In the genomic region with DNA sequence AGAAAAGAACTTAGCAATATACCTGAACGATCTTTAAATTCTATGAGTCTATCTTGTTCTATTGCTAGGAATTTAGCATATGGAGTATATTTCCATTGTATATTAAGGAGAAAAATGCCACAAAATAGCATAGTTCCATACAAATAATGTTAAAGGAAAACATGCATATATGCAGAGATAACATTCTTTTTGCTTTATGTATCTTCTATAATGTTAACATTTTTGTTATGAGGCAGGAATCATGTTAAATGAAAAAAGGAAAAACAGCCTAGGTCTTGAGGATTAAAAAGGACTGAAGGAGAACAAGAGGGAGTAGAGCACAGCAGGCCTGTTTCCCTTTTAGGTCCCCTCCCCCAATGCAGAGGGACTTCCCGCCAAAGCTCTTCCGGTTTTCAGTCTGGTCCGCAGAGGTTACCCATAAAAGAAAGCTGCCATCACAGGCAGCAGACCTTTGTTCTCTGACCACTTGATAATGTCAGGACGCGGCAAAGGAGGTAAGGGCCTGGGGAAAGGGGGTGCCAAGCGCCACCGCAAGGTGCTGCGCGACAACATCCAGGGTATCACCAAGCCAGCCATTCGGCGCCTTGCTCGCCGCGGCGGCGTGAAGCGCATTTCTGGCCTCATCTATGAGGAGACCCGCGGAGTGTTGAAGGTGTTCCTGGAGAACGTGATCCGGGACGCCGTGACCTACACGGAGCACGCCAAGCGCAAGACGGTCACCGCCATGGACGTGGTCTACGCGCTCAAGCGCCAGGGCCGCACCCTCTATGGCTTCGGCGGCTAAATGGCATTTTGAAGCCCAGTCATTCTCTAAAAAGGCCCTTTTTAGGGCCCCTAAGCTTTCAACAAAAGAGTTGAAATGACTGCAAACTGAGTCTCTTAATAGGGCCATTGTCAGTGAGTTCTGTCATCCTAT, we compare ENCODE assay signal across 8 cellular contexts.
A peak's percentile ranks its signal among the peaks of the same experiment; 100 is the strongest.
DNase-seq lines count a peak whose midpoint lies in the region; ATAC-seq lines count a peak whose summit lies in the region.

No MANE protein-coding gene starts in this region.

- H3K36me3 ChIP-seq in ES-I3 (ENCODE audit: insufficient read depth, low read length) (no peaks in the 10 kb centered on the region), MG63 (no peaks in the 10 kb centered on the region; the same call in 1 of the 2 replicates), endocrine pancreas (ENCODE audit: control insufficient read depth, insufficient read depth, low read length) (no peaks in the 10 kb centered on the region)

- DNase-seq in MG63 (peak; percentile 69), stromal cell of bone marrow (ENCODE audit: low read depth) (peak; percentile 16), SHP77 treated with DMSO at 0.1 percent for 48 hours (lab: John Stamatoyannopoulos, UW) (no peak)
- peak; percentile 43 to 75 for DNase-seq in activated CD4-positive, alpha-beta T cell treated with anti-CD3 and anti-CD28 coated beads, Interleukin-2, amount 50 U/mL, for 24 hours (ENCODE audit: low read depth in 1 of 2, low spot score in 1 of 2)

- H3K4me3 ChIP-seq in MG63: peak overlapping the region; percentile 65
- peak overlapping the region; percentile 22 for H3K4me3 ChIP-seq in endocrine pancreas (ENCODE audit: control insufficient read depth, insufficient read depth, low read length)
- H3K4me3 ChIP-seq in mononuclear cell (ENCODE audit: low read length): peak overlapping the region; percentile 81

- ATAC-seq in GM21723 (IDR thresholded peaks at IDR 0.05; ENCODE audit: unreplicated experiment): peak; percentile 63

- H3K9ac ChIP-seq in ES-I3 (ENCODE audit: low read depth, low read length) (peak overlapping the region; percentile 61), endocrine pancreas (ENCODE audit: control insufficient read depth, insufficient read depth, low read length) (no peak overlapping the region)

- H3K9me3 ChIP-seq in ES-I3 (ENCODE audit: control insufficient read depth, insufficient read depth, low read length) (no peaks in the 10 kb centered on the region), MG63 (no peaks in the 10 kb centered on the region), endocrine pancreas (ENCODE audit: control insufficient read depth, low read length) (no peaks in the 10 kb centered on the region), mononuclear cell (ENCODE audit: low read depth, low read length) (no peaks in the 10 kb centered on the region)

- H3K27me3 ChIP-seq in MG63: no peaks in the 10 kb centered on the region
- H3K27me3 ChIP-seq in endocrine pancreas (ENCODE audit: control insufficient read depth, insufficient read depth, low read length): no peaks in the 10 kb centered on the region
- no peaks in the 10 kb centered on the region for H3K27me3 ChIP-seq in mononuclear cell (ENCODE audit: insufficient read depth, low read length)

- H3K4me1 ChIP-seq in ES-I3 (ENCODE audit: insufficient read depth, low read length): peaks cover 21% of the 10 kb centered on the region
- H3K4me1 ChIP-seq in endocrine pancreas (ENCODE audit: control insufficient read depth, insufficient read depth, low read length): peaks cover 4% of the 10 kb centered on the region
- peaks cover 38% of the 10 kb centered on the region for H3K4me1 ChIP-seq in mononuclear cell (ENCODE audit: insufficient read depth, low read length)

Comparison
In these comparisons a context has a peak if more than half of its experiments do, and no peak if none do; other contexts are left out.
1. H3K4me3 ChIP-seq: peak in every context shown above with its lines; median percentile 81 in mononuclear cell; 65 in MG63; 22 in endocrine pancreas.